16 cellular contexts compared by ENCODE assay signal in the genomic region with DNA sequence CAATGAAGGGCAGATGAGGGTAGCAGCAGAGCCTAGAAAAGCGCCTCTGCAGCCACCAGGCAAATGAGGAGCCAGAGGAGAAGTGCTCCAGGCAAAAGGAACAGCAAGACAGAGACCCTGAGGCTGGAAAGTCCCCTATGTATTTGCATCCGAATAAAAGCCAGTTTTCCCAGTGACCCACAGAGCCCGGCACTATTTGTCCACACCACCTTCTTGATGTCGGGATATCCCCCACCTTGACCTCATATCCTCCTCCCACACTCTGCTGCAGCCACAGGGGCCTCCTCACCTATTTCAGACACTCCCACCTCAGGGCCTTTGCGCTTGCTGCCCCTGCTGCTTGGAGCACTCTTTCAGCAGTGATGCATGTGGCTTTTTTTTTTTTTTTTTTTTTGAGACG. TPM values are rescaled to one million over a fixed set of nuclear protein-coding genes. Genes with fewer than 3 reads are reported as not detected.
DNase-seq lines count a peak whose midpoint lies in the region; ATAC-seq and TF ChIP-seq lines count a peak whose summit lies in the region.
"Had no signal": no experiment of that assay in that cellular context is flagged by ENCODE, and none has a peak within 500 bp of the region (broad histone marks: within the 10 kb centered on the region; RNA-seq: fewer than 3 reads in every experiment).

No MANE protein-coding gene starts in this region.

- POLR2A ChIA-PET in T-cell (lab: Charles Lee), result no interaction called here

- no peaks in the 10 kb centered on the region for H3K9me3 Mint-ChIP-seq in T-helper 2 cell treated with Interferon-gamma antibody and Interleukin-4, amounts not matched to agents 5 μg/mL and 100 μg/mL, for 36 hours
- no peaks in the 10 kb centered on the region for H3K9me3 Mint-ChIP-seq in T-cell
- no peaks in the 10 kb centered on the region for H3K9me3 Mint-ChIP-seq in immature natural killer cell
- H3K9me3 Mint-ChIP-seq: CD8-positive, alpha-beta T cell had no signal

- H3K27me3 Mint-ChIP-seq in T-helper 2 cell treated with Interferon-gamma antibody and Interleukin-4, amounts not matched to agents 5 μg/mL and 100 μg/mL, for 36 hours (ENCODE audit: low read depth), result no peaks in the 10 kb centered on the region
- H3K27me3 Mint-ChIP-seq in T-cell (no peaks in the 10 kb centered on the region), immature natural killer cell (ENCODE audit: low read depth in 3 of 3) (peaks cover 3 to 9% (median 8%) of the 10 kb centered on the region in 3 donors)

- H3K4me1 Mint-ChIP-seq in T-helper 2 cell treated with Interferon-gamma antibody and Interleukin-4, amounts not matched to agents 5 μg/mL and 100 μg/mL, for 36 hours (ENCODE audit: low read depth), result peaks cover 29% of the 10 kb centered on the region
- H3K4me1 Mint-ChIP-seq in T-cell (peaks cover 38 to 46% (median 39%) of the 10 kb centered on the region in 3 donors), immature natural killer cell (peaks cover 52 to 58% of the 10 kb centered on the region in 2 donors)

- peak overlapping the region; percentile 31 for H3K27ac Mint-ChIP-seq in T-helper 2 cell treated with Interferon-gamma antibody and Interleukin-4, amounts not matched to agents 5 μg/mL and 100 μg/mL, for 36 hours
- peak overlapping the region; percentile 48 to 52 for H3K27ac Mint-ChIP-seq in T-cell
- H3K27ac Mint-ChIP-seq in immature natural killer cell, result peak overlapping the region; percentile 40 to 97 (median 70)
- H3K27ac Mint-ChIP-seq: CD8-positive, alpha-beta T cell had no signal

- CTCF ChIA-PET in T-cell (lab: Charles Lee), result interaction anchor here in 1 of 2 donors (0.5 to 0.8 kb wide), 2 partner anchors 31 to 94 kb away, joined by 4 to 5 read pairs; no protein-coding TSS in a partner anchor

- H3K36me3 Mint-ChIP-seq in T-helper 2 cell treated with Interferon-gamma antibody and Interleukin-4, amounts not matched to agents 5 μg/mL and 100 μg/mL, for 36 hours (ENCODE audit: low read depth), result peaks cover 59% of the 10 kb centered on the region
- H3K36me3 Mint-ChIP-seq in T-cell (peaks cover 13% of the 10 kb centered on the region), immature natural killer cell (peaks cover 3 to 24% (median 3%) of the 10 kb centered on the region in 3 donors)

- ATAC-seq in T-cell (replicated peaks in 1 of 4) (no peak), HG03439 (IDR thresholded peaks at IDR 0.05; ENCODE audit: unreplicated experiment) (no peak)
- ATAC-seq: CD8-positive, alpha-beta T cell had no signal

- no peak for TF ChIP-seq CTCF in GM10266 (IDR thresholded peaks at IDR 0.05; ENCODE audit: control insufficient read depth, insufficient read depth, low read depth, missing control alignments)

- DNase-seq in T-helper 2 cell treated with Interferon-gamma antibody and Interleukin-4, amounts not matched to agents 5 μg/mL and 100 μg/mL, for 36 hours (ENCODE audit: low spot score), result no peak
- DNase-seq in T-helper 2 cell (no peak), GM10266 (ENCODE audit: extremely low spot score) (peak; percentile 25), T-cell (no peak), immature natural killer cell (no peak), NCI-H748 treated with DMSO at 0.1 percent for 48 hours (lab: John Stamatoyannopoulos, UW) (no peak), NCI-H1694 treated with DMSO at 0.1 percent for 48 hours (lab: John Stamatoyannopoulos, UW) (no peak)
- DNase-seq: BE2C; CD8-positive, alpha-beta T cell; DMS79 treated with DMSO at 0.1 percent for 48 hours; NCI-H1417; NCI-H2029; NCI-H2171 treated with DMSO at 0.1 percent for 48 hours; NCI-H774; SJCRH30 had no signal

- H3K4me3 Mint-ChIP-seq in T-helper 2 cell treated with Interferon-gamma antibody and Interleukin-4, amounts not matched to agents 5 μg/mL and 100 μg/mL, for 36 hours, result no peak overlapping the region
- peak overlapping the region in 1 of 3 donors; percentile 17 for H3K4me3 Mint-ChIP-seq in T-cell
- no peak overlapping the region for H3K4me3 Mint-ChIP-seq in immature natural killer cell
- H3K4me3 Mint-ChIP-seq: CD8-positive, alpha-beta T cell had no signal

RNA-seq across cellular contexts. Expression of gene ATG4D, which starts 6.6 kb away (rescaled TPM):
- total RNA-seq in T-cell, result 10 to 100 TPM; 55.7 to 63.0 (median 60.9) TPM
- 10 to 100 TPM; 13.9 to 42.1 (median 16.1) TPM for polyA plus RNA-seq in immature natural killer cell

RNA-seq across cellular contexts. Expression of gene KRI1, which starts 15.5 kb away (rescaled TPM):
- 10 to 100 TPM; 50.9 to 94.8 (median 79.1) TPM for total RNA-seq in T-cell
- 10 to 100 TPM in 2 of 3 donors, 1 to 10 TPM in 1; 5.7 to 44.4 (median 10.1) TPM for polyA plus RNA-seq in immature natural killer cell

RNA-seq across cellular contexts. Expression of gene CDKN2D, which starts 18.4 kb away (rescaled TPM):
- 10 to 100 TPM; 24.0 to 51.5 (median 32.5) TPM for total RNA-seq in T-cell
- 100 to 1,000 TPM; 253 to 474 (median 308) TPM for polyA plus RNA-seq in immature natural killer cell

RNA-seq across cellular contexts. Expression of gene S1PR5, which starts 33.1 kb away (rescaled TPM):
- 10 to 100 TPM in 1 of 5 donors, 1 to 10 TPM in 4; 1.9 to 25.0 (median 6.5) TPM for total RNA-seq in T-cell
- 100 to 1,000 TPM; 383 to 659 (median 399) TPM for polyA plus RNA-seq in immature natural killer cell

RNA-seq across cellular contexts. Expression of gene AP1M2, which starts 36.8 kb away (rescaled TPM):
- 1 to 10 TPM in 2 of 5 donors, under 1 TPM in 1, not detected in 2; 0.30 to 1.6 (median 1.1) TPM for total RNA-seq in T-cell
- 1 to 10 TPM in 1 of 3 donors, not detected in 2; 1.8 TPM for polyA plus RNA-seq in immature natural killer cell
- total RNA-seq: CD8-positive, alpha-beta T cell had no signal
